Comparison of ENCODE assay signal across 13 cellular contexts in genomic region chr7:148156248-148156647, GRCh38.
DNase-seq lines count a peak whose midpoint lies in the region; ATAC-seq lines count a peak whose summit lies in the region.
"Had no signal": no experiment of that assay in that cellular context is flagged by ENCODE, and none has a peak within 500 bp of the region (broad histone marks: within the 10 kb centered on the region; RNA-seq: fewer than 3 reads in every experiment).

No MANE protein-coding gene starts in this region.

- H2BK120ac ChIP-seq in mesenchymal stem cell (ENCODE audit: low read depth, low read length) = no peak overlapping the region

- no peak overlapping the region for H2BK15ac ChIP-seq in mesenchymal stem cell (ENCODE audit: low read depth, poor library complexity, severe bottlenecking)

- DNase-seq in GM03348 (ENCODE audit: low spot score) = peak; percentile 55
- DNase-seq in astrocyte of the hippocampus (ENCODE audit: low read depth, low spot score) = peak; percentile 82
- DNase-seq in mesenchymal stem cell = peak; percentile 51
- no peak for DNase-seq in activated CD4-positive, alpha-beta memory T cell treated with anti-CD3 and anti-CD28 coated beads, Interleukin-2, amount 10 ng/mL, durations not matched to agents 7 days and 5 days
- DNase-seq in SHP77 (lab: John Stamatoyannopoulos, UW) = no peak
- DNase-seq in aorta = no peak
- DNase-seq: C1 segment of cervical spinal cord, DMS 273 treated with DMSO at 0.1 percent for 48 hours, NCI-H187 treated with DMSO at 0.1 percent for 48 hours, NCI-H2171, NCI-H82 had no signal

- H3K27me3 ChIP-seq in mesenchymal stem cell (ENCODE audit: control insufficient read depth in 1 of 2, insufficient read depth in 1 of 2, low read length in 2 of 2) (no peaks in the 10 kb centered on the region), aorta (ENCODE audit: control insufficient read depth in 1 of 2, insufficient read depth in 2 of 2, low read length in 1 of 2) (no peaks in the 10 kb centered on the region)

- H3K4ac ChIP-seq in mesenchymal stem cell (ENCODE audit: low read depth in 1 of 2, low read length in 2 of 2) = no peak overlapping the region

- no peak overlapping the region for H3K4me2 ChIP-seq in mesenchymal stem cell (ENCODE audit: low read length, poor library complexity, severe bottlenecking)

- 54% methylated on average over 6 of the region's 6 CpGs for WGBS in mesenchymal stem cell
- WGBS in aorta, 2 donors = 88 to 94% methylated on average over 6 of the region's 6 CpGs

- H3K27ac Mint-ChIP-seq in activated CD4-positive, alpha-beta memory T cell treated with anti-CD3 and anti-CD28 coated beads, Interleukin-2, amount 10 ng/mL, durations not matched to agents 7 days and 5 days = no peak overlapping the region

- H4K8ac ChIP-seq in mesenchymal stem cell (ENCODE audit: low read length) = no peak overlapping the region

- H3K4me1 Mint-ChIP-seq in activated CD4-positive, alpha-beta memory T cell treated with anti-CD3 and anti-CD28 coated beads, Interleukin-2, amount 10 ng/mL, durations not matched to agents 7 days and 5 days = no peaks in the 10 kb centered on the region

- H2AFZ ChIP-seq in mesenchymal stem cell (ENCODE audit: low read depth, low read length) = no peak overlapping the region

- H3K79me1 ChIP-seq in mesenchymal stem cell (replicated peaks; ENCODE audit: low read length, poor library complexity, severe bottlenecking) = no peaks in the 10 kb centered on the region

- no peak overlapping the region for H2BK5ac ChIP-seq in mesenchymal stem cell (ENCODE audit: low read depth, low read length, poor library complexity, severe bottlenecking)

- no peak overlapping the region for H3K23ac ChIP-seq in mesenchymal stem cell (ENCODE audit: low read length in 2 of 2)

- H3K4me3 Mint-ChIP-seq in activated CD4-positive, alpha-beta memory T cell treated with anti-CD3 and anti-CD28 coated beads, Interleukin-2, amount 10 ng/mL, durations not matched to agents 7 days and 5 days = no peak overlapping the region

- H3K36me3 Mint-ChIP-seq in activated CD4-positive, alpha-beta memory T cell treated with anti-CD3 and anti-CD28 coated beads, Interleukin-2, amount 10 ng/mL, durations not matched to agents 7 days and 5 days (ENCODE audit: low read depth) = no peaks in the 10 kb centered on the region

- no peaks in the 10 kb centered on the region for H3K27me3 Mint-ChIP-seq in activated CD4-positive, alpha-beta memory T cell treated with anti-CD3 and anti-CD28 coated beads, Interleukin-2, amount 10 ng/mL, durations not matched to agents 7 days and 5 days

- ATAC-seq in aorta (ENCODE audit: low FRiP score) (no peak), GM19035 (IDR thresholded peaks at IDR 0.05; ENCODE audit: unreplicated experiment) (no peak)

- POLR2A ChIA-PET in activated CD4-positive, alpha-beta memory T cell treated with anti-CD3 and anti-CD28 coated beads, Interleukin-2, amount 10 ng/mL, durations not matched to agents 7 days and 5 days (lab: Charles Lee) = no interaction called here

- H3K14ac ChIP-seq in mesenchymal stem cell (ENCODE audit: low read length in 2 of 2) = no peak overlapping the region

- H3K36me3 ChIP-seq in mesenchymal stem cell (ENCODE audit: control insufficient read depth in 1 of 2, insufficient read depth in 2 of 2, low read depth in 1 of 2, low read length in 2 of 2) (no peaks in the 10 kb centered on the region), aorta (ENCODE audit: control insufficient read depth in 1 of 2, insufficient read depth in 2 of 2, low read length in 1 of 2) (no peaks in the 10 kb centered on the region)
- H3K36me3 ChIP-seq: HAP-1 had no signal

- no peak overlapping the region for H4K91ac ChIP-seq in mesenchymal stem cell (ENCODE audit: low read length)

- H3K27ac ChIP-seq in mesenchymal stem cell (ENCODE audit: low read length, poor library complexity, severe bottlenecking) (no peak overlapping the region), aorta (ENCODE audit: low read depth in 1 of 2, low read length in 2 of 2) (no peak overlapping the region)

- H3K4me1 ChIP-seq in mesenchymal stem cell (ENCODE audit: control insufficient read depth, insufficient read depth, low read depth, low read length) (peaks cover 3% of the 10 kb centered on the region), aorta (ENCODE audit: control insufficient read depth in 1 of 2, insufficient read depth in 2 of 2, low read length in 2 of 2) (no peaks in the 10 kb centered on the region)
- H3K4me1 ChIP-seq: HAP-1 had no signal

- H3K9me3 ChIP-seq in mesenchymal stem cell (ENCODE audit: control insufficient read depth, low read length) (no peaks in the 10 kb centered on the region), aorta (ENCODE audit: control insufficient read depth, low read length) (no peaks in the 10 kb centered on the region)
- H3K9me3 ChIP-seq: HAP-1 had no signal

- H2BK12ac ChIP-seq in mesenchymal stem cell (ENCODE audit: low read length in 2 of 2) = no peak overlapping the region

- H2AK5ac ChIP-seq in mesenchymal stem cell (ENCODE audit: low read length, severe bottlenecking) = no peak overlapping the region

- no peak overlapping the region for H3K18ac ChIP-seq in mesenchymal stem cell (ENCODE audit: low read depth in 1 of 2, low read length in 2 of 2)

- no peaks in the 10 kb centered on the region for H3K9me3 Mint-ChIP-seq in activated CD4-positive, alpha-beta memory T cell treated with anti-CD3 and anti-CD28 coated beads, Interleukin-2, amount 10 ng/mL, durations not matched to agents 7 days and 5 days

- no peak overlapping the region for H3K9ac ChIP-seq in mesenchymal stem cell (ENCODE audit: low read length)

- H3K4me3 ChIP-seq in mesenchymal stem cell (ENCODE audit: insufficient read depth in 1 of 2, low read depth in 1 of 2, low read length in 2 of 2) (no peak overlapping the region), aorta (ENCODE audit: low read length in 2 of 2) (no peak overlapping the region)
- H3K4me3 ChIP-seq: HAP-1 had no signal

- CTCF ChIA-PET in activated CD4-positive, alpha-beta memory T cell treated with anti-CD3 and anti-CD28 coated beads, Interleukin-2, amount 10 ng/mL, durations not matched to agents 7 days and 5 days (lab: Charles Lee) = no interaction called here

- intact Hi-C loops in aorta (cut with DNase I) = no loop called here

Comparison
In these comparisons a context has a peak if more than half of its experiments do, and no peak if none do; other contexts are left out.
1. DNase-seq: peak in GM03348 (single experiment), astrocyte of the hippocampus (single experiment) and mesenchymal stem cell (single experiment); none in activated CD4-positive, alpha-beta memory T cell treated with anti-CD3 and anti-CD28 coated beads, Interleukin-2, amount 10 ng/mL, durations not matched to agents 7 days and 5 days (single experiment), SHP77 (0 of 2) and aorta (0 of 2).